In genomic region chr18:35733419-35733818, GRCh38 we compare ENCODE assay signal across 27 cellular contexts.
"Had no signal": no experiment of that assay in that cellular context is flagged by ENCODE, and none has a peak within 500 bp of the region (broad histone marks: within the 10 kb centered on the region; RNA-seq: fewer than 3 reads in every experiment).

No MANE protein-coding gene starts in this region.

- DNase-seq: activated CD4-positive, alpha-beta memory T cell treated with anti-CD3 and anti-CD28 coated beads, Interleukin-2, amount 10 ng/mL, durations not matched to agents 7 days and 5 days; activated CD4-positive, alpha-beta T cell treated with anti-CD3 and anti-CD28 coated beads for 1 hour; activated CD4-positive, alpha-beta T cell treated with anti-CD3 and anti-CD28 coated beads for 4 hours; activated CD4-positive, alpha-beta T cell treated with anti-CD3 and anti-CD28 coated beads, Interleukin-2, amount 10 ng/mL, durations not matched to agents 7 days and 5 days; activated CD4-positive, alpha-beta T cell treated with anti-CD3 and anti-CD28 coated beads, Interleukin-2, amount 50 U/mL, for 4 hours; activated CD8-positive, alpha-beta memory T cell treated with anti-CD3 and anti-CD28 coated beads, Interleukin-2, amount 50 U/mL, for 48 hours; activated gamma-delta T cell; activated naive CD4-positive, alpha-beta T cell; activated naive CD4-positive, alpha-beta T cell treated with anti-CD3 and anti-CD28 coated beads, Interleukin-2, amount 10 ng/mL, durations not matched to agents 7 days and 5 days; activated naive CD8-positive, alpha-beta T cell treated with anti-CD3 and anti-CD28 coated beads, Interleukin-2, amount 10 ng/mL, durations not matched to agents 7 days and 5 days; activated T-cell treated with anti-CD3 and anti-CD28 coated beads for 4 hours; activated T-cell treated with anti-CD3 and anti-CD28 coated beads, Interleukin-2, amount 50 U/mL, for 24 hours; activated T-cell treated with anti-CD3 and anti-CD28 coated beads, Interleukin-2, amount 50 U/mL, for 72 hours; dorsolateral prefrontal cortex; effector memory CD4-positive, alpha-beta T cell; erythroblast; foreskin keratinocyte; T-helper 2 cell had no signal

- H3K27me3 ChIP-seq: ascending aorta, breast epithelium, cardiac muscle cell, dorsolateral prefrontal cortex, esophagus muscularis mucosa, foreskin keratinocyte, gastroesophageal sphincter had no signal

- H3K36me3 ChIP-seq: ascending aorta, breast epithelium, cardiac muscle cell, esophagus muscularis mucosa, gastroesophageal sphincter had no signal

- H3K4me1 ChIP-seq: ascending aorta, breast epithelium, foreskin keratinocyte, gastroesophageal sphincter had no signal

- H3K27ac ChIP-seq: ascending aorta, cardiac muscle cell, coronary artery, dorsolateral prefrontal cortex, esophagus muscularis mucosa, foreskin keratinocyte, gastroesophageal sphincter, VCaP had no signal

- H3K4me3 ChIP-seq: ascending aorta, breast epithelium, cardiac muscle cell, coronary artery, dorsolateral prefrontal cortex, esophagus muscularis mucosa, gastroesophageal sphincter had no signal

- H3K9me3 ChIP-seq: breast epithelium, esophagus muscularis mucosa, gastroesophageal sphincter had no signal

- ATAC-seq: activated naive CD4-positive, alpha-beta T cell treated with anti-CD3 and anti-CD28 coated beads, Interleukin-2, amount 50 U/mL, for 72 hours; activated T-cell treated with anti-CD3 and anti-CD28 coated beads, Interleukin-2, amount 50 U/mL, for 72 hours; foreskin keratinocyte; gastroesophageal sphincter; WTC11 had no signal
